ENCODE assay signal across 8 cellular contexts in the genomic region with DNA sequence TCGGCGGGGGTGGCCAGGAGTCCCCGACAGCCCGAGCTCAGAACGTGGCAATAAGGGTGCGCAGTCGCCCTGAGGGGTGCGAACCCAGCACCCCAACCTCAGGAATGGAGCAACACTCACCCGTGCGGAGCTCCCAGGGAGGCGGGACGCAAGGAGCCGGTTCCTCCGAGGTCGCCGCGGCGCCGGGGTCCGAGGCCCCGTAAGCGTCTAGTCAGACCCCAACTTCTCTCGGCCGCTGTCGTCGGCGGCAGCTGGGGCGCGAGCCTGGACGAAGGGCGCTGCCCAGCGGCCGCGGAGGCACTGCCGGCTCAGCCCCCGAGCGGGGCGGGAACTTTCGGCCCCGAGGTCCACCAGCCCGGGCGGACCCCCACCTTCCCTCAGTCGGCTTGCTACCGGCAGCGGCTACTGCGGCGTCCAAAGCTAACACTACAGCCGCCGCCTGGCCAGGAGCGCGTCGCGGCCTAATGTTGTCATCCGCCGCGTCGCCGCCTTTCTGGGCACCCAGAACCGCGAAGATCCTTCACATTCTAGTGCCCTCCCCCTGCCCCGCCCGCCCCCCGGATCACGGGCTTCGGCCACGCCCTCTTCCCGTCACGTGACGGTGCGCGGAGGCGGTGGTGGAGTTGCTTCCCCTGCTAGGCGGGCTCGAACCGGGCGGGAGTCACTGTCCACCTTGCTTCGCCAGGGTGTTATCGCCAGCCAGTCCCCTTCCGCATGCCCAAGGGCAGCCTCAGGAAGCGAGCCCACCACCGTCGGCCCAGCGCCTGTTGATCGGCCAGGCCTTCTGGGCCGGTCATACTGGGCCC. TPM values are rescaled to one million over a fixed set of nuclear protein-coding genes. Genes with fewer than 3 reads are reported as not detected.
DNase-seq lines count a peak whose midpoint lies in the region; ATAC-seq and TF ChIP-seq lines count a peak whose summit lies in the region.

Gene OSBPL8, minus strand, starts transcription at position 495 of the 806 bp plus-strand sequence. CDS start 72,220 bp downstream, outside the sequence.

- peaks cover 25% of the 10 kb centered on the region for H3K4me1 Mint-ChIP-seq in activated CD4-positive, alpha-beta T cell treated with anti-CD3 and anti-CD28 coated beads for 36 hours

- DNase-seq in BE2C (peak; percentile 97), GM19238 (ENCODE audit: insufficient read length, low spot score) (peak; percentile 76), NCI-H510A treated with DMSO at 0.1 percent for 48 hours (lab: John Stamatoyannopoulos, UW) (peak; percentile 95), choroid plexus epithelial cell (ENCODE audit: low read depth) (peak; percentile 91), kidney tubule cell (ENCODE audit: low spot score) (peak; percentile 95)
- peak; percentile 98 for DNase-seq in activated CD4-positive, alpha-beta T cell treated with anti-CD3 and anti-CD28 coated beads for 36 hours
- DNase-seq in stimulated activated CD4-positive, alpha-beta T cell treated with anti-CD3 and anti-CD28 coated beads, Interleukin-1b, Interleukin-23, amount 100 ng/mL, for 24 hours (ENCODE audit: low read depth in 4 of 4, low spot score in 1 of 4) = peak; percentile 92 to 95 (median 94)

- ATAC-seq in HG03442 (IDR thresholded peaks at IDR 0.05; ENCODE audit: unreplicated experiment) = peak; percentile 76
- peak; percentile 70 for ATAC-seq in activated CD4-positive, alpha-beta T cell treated with anti-CD3 and anti-CD28 coated beads for 36 hours

- H3K36me3 ChIP-seq in BE2C = no peaks in the 10 kb centered on the region

- CTCF ChIA-PET in activated CD4-positive, alpha-beta T cell treated with anti-CD3 and anti-CD28 coated beads for 36 hours (lab: Charles Lee) = no interaction called here

- peak within 1 kb of the TSS; percentile 86 for H3K4me3 Mint-ChIP-seq in activated CD4-positive, alpha-beta T cell treated with anti-CD3 and anti-CD28 coated beads for 36 hours

- H3K9me3 ChIP-seq in BE2C = no peaks in the 10 kb centered on the region

- intact Hi-C loops in activated CD4-positive, alpha-beta T cell treated with anti-CD3 and anti-CD28 coated beads for 36 hours (cut with DNase I, micrococcal nuclease) = loop anchor here (1.0 to 5.0 kb wide), 15 partner anchors 15 to 1167 kb away; partner anchors contain the start of genes BBS10 (in 2 of the 2), NAP1L1 (in 2 of the 2), ZDHHC17 (in 2 of the 2) and CSRP2 (in 1 of the 2)

- POLR2A ChIA-PET in activated CD4-positive, alpha-beta T cell treated with anti-CD3 and anti-CD28 coated beads for 36 hours (lab: Charles Lee) = interaction anchor here (0.5 to 1.2 kb wide), 6 partner anchors 9 to 1064 kb away, joined by 3 to 6 read pairs (median 3); no protein-coding TSS in a partner anchor

- no peaks in the 10 kb centered on the region for H3K27me3 Mint-ChIP-seq in activated CD4-positive, alpha-beta T cell treated with anti-CD3 and anti-CD28 coated beads for 36 hours

- peak; percentile 22; the same call in 1 of the 2 replicates for TF ChIP-seq CTCF in BE2C (IDR thresholded peaks at IDR 0.05; ENCODE audit: low read depth, low read length)
- TF ChIP-seq CTCF in choroid plexus epithelial cell (conservative IDR thresholded peaks at IDR 0.05; ENCODE audit: low read depth, low read length) = peak; percentile 6

- H3K27ac Mint-ChIP-seq in activated CD4-positive, alpha-beta T cell treated with anti-CD3 and anti-CD28 coated beads for 36 hours = peak within 1 kb of the TSS; percentile 98

- no peaks in the 10 kb centered on the region for H3K27me3 ChIP-seq in BE2C

- peak within 1 kb of the TSS; percentile 95 for H3K4me3 ChIP-seq in BE2C (ENCODE audit: low read depth, low read length)
- H3K4me3 ChIP-seq in choroid plexus epithelial cell (ENCODE audit: low read depth, low read length) = peak within 1 kb of the TSS; percentile 95

- no peaks in the 10 kb centered on the region for H3K9me3 Mint-ChIP-seq in activated CD4-positive, alpha-beta T cell treated with anti-CD3 and anti-CD28 coated beads for 36 hours (ENCODE audit: low read depth)

- peaks cover 6% of the 10 kb centered on the region; the same call in 1 of the 2 replicates for H3K4me1 ChIP-seq in BE2C

- peaks cover 7% of the 10 kb centered on the region for H3K36me3 Mint-ChIP-seq in activated CD4-positive, alpha-beta T cell treated with anti-CD3 and anti-CD28 coated beads for 36 hours (ENCODE audit: low read depth)

RNA-seq across cellular contexts. Expression of gene OSBPL8, which starts in this region (rescaled TPM):
- polyA plus RNA-seq in BE2C (2012; ENCODE audit: insufficient read depth, insufficient read length, low read depth) = 15.2 TPM
- 10 to 100 TPM; 70.2 to 78.5 TPM for total RNA-seq in activated CD4-positive, alpha-beta T cell treated with anti-CD3 and anti-CD28 coated beads for 36 hours

Comparison
In these comparisons a context has a peak if more than half of its experiments do, and no peak if none do; other contexts are left out.
1. Peak in every context shown above with its lines: DNase-seq, ATAC-seq and H3K4me3 ChIP-seq.